Comparison of ENCODE assay signal across 1 cellular context in genomic region chr12:11856971-11857370, GRCh38.
TF ChIP-seq lines count a peak whose summit lies in the region.

No MANE protein-coding gene starts in this region.

TF ChIP-seq in GM12878, 131 proteins besides CTCF, POLR2A, EP300 and RAD21 (continued from another document):
- TF ChIP-seq NRF1 (conservative IDR thresholded peaks at IDR 0.05; ENCODE audit: low read depth, low read length) (no peak), ASH2L (IDR thresholded peaks at IDR 0.05; ENCODE audit: borderline replicate concordance, low read depth) (no peak), NR2C1 (IDR thresholded peaks at IDR 0.05) (no peak)
- TF ChIP-seq, protein P1, sequence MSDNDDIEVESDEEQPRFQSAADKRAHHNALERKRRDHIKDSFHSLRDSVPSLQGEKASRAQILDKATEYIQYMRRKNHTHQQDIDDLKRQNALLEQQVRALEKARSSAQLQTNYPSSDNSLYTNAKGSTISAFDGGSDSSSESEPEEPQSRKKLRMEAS (IDR thresholded peaks at IDR 0.05; ENCODE audit: low read depth, low read length) = no peak
